Comparison of ENCODE assay signal across 1 cellular context in the genomic region with DNA sequence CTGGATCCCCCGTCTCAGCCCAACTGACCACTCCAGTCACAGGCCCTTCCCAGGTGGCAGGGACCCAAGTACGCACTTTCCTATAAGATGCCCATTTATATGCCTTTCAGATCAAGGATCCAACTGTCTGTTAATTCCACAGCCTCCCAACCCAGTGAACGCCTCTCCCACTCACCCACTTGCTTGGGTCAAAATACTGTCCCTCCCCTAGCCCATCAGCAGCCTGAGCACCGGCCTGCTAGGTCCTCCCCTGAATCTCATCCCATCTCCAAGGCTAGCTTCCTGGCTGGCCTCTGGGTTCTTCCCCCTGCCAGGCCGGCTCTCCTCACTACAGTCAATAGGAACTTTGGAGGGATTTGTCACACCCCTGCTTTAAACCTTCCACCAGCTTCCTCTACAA.
TF ChIP-seq lines count a peak whose summit lies in the region.

No MANE protein-coding gene starts in this region.

TF ChIP-seq in endothelial cell of umbilical vein, 7 proteins besides CTCF, POLR2A, EP300 and RAD21:
- TF ChIP-seq, protein P1, sequence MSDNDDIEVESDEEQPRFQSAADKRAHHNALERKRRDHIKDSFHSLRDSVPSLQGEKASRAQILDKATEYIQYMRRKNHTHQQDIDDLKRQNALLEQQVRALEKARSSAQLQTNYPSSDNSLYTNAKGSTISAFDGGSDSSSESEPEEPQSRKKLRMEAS (IDR thresholded peaks at IDR 0.05; ENCODE audit: insufficient read depth, insufficient read length) = no peak
- TF ChIP-seq MYC (IDR thresholded peaks at IDR 0.05; ENCODE audit: low read depth, low read length) = no peak
- no peak for TF ChIP-seq JUN (IDR thresholded peaks at IDR 0.05; ENCODE audit: borderline replicate concordance, insufficient read depth, insufficient read length, low read depth)
- no peak for TF ChIP-seq POLR2AphosphoS5 (IDR thresholded peaks at IDR 0.05; ENCODE audit: insufficient read depth, low read depth, low read length)
